8 cellular contexts compared by ENCODE assay signal in the genomic region with DNA sequence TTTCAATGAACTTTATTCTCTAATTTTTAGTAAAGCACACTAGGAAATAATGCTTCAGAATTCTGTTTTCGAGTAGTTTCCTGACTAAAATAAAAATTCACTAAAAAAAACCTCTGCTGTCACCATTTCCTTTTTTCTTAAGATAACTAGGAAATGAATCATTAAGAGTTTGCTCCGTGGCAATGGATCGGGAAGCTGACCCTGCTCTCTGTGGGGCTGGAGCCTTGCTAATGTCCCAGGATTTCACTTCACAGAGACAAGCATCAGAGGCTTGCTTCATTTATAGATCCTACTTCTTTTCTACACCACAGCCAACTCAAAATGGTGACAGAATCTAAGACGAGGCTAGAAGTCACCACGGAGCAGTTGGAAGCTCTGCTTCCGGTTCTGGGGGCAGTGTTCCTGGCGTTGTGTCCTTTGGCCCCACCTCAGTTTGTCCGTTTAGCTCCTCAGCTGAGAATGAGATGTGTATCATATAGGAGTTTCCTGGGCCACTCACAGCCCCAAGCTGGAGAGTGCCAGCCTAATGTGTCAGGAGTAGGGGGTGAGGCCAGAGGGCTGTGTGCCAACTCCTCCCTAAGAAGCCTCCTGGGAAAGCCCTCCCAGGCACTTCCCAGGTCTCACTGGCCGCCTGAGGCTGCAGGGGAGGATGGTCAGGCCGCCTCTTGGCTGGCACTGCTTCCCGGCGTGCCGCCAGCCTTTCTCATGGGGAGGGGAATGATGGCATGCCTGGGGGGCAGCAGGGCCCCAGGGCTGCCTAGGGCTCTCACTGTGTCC. TPM values are rescaled to one million over a fixed set of nuclear protein-coding genes. Genes with fewer than 3 reads are reported as not detected.
DNase-seq lines count a peak whose midpoint lies in the region; ATAC-seq and TF ChIP-seq lines count a peak whose summit lies in the region.

No MANE protein-coding gene starts in this region.

- no peaks in the 10 kb centered on the region for H3K9me3 Mint-ChIP-seq in CD4-positive, CD25-positive, alpha-beta regulatory T cell
- no peaks in the 10 kb centered on the region for H3K9me3 Mint-ChIP-seq in neural crest cell

- H3K27me3 ChIP-seq in CD4-positive, CD25-positive, alpha-beta regulatory T cell (ENCODE audit: control insufficient read depth, insufficient read depth, low read length): no peaks in the 10 kb centered on the region

- H3K4me1 Mint-ChIP-seq in CD4-positive, CD25-positive, alpha-beta regulatory T cell: peaks cover 47 to 89% (median 74%) of the 10 kb centered on the region in 4 donors
- peaks cover 43% of the 10 kb centered on the region for H3K4me1 Mint-ChIP-seq in neural crest cell

- ATAC-seq in CD4-positive, CD25-positive, alpha-beta regulatory T cell (ENCODE audit: low read depth in 2 of 2): no peak
- ATAC-seq in HG03571 (IDR thresholded peaks at IDR 0.05; ENCODE audit: unreplicated experiment) (no peak), HG03175 (IDR thresholded peaks at IDR 0.05; ENCODE audit: unreplicated experiment) (no peak), HG03520 (IDR thresholded peaks at IDR 0.05; ENCODE audit: unreplicated experiment) (no peak)

- peak overlapping the region; percentile 55 to 85 (median 65) for H3K27ac Mint-ChIP-seq in CD4-positive, CD25-positive, alpha-beta regulatory T cell
- H3K27ac Mint-ChIP-seq in neural crest cell (ENCODE audit: unreplicated experiment): peak overlapping the region; percentile 12

- H3K36me3 Mint-ChIP-seq in CD4-positive, CD25-positive, alpha-beta regulatory T cell: peaks cover 13% of the 10 kb centered on the region
- H3K36me3 Mint-ChIP-seq in neural crest cell (ENCODE audit: low read depth): no peaks in the 10 kb centered on the region

- TF ChIP-seq CTCF in neural crest cell (conservative IDR thresholded peaks at IDR 0.05): no peak

- no peak for DNase-seq in CD4-positive, CD25-positive, alpha-beta regulatory T cell
- DNase-seq in NCI-H226 (peak; percentile 97), epidermal melanocyte (ENCODE audit: insufficient read length, low spot score) (peak; percentile 38), neural crest cell (ENCODE audit: low read depth, low spot score) (no peak), NCI-H146 treated with DMSO at 0.1 percent for 48 hours (lab: John Stamatoyannopoulos, UW; ENCODE audit: unreplicated experiment) (no peak)

- peaks cover 15% of the 10 kb centered on the region for H3K36me3 ChIP-seq in CD4-positive, CD25-positive, alpha-beta regulatory T cell (ENCODE audit: control insufficient read depth, insufficient read depth, low read length)

- H3K4me3 Mint-ChIP-seq in CD4-positive, CD25-positive, alpha-beta regulatory T cell: no peak overlapping the region
- H3K4me3 Mint-ChIP-seq in neural crest cell: no peak overlapping the region

- H3K9me3 ChIP-seq in CD4-positive, CD25-positive, alpha-beta regulatory T cell (ENCODE audit: control insufficient read depth in 2 of 2, low read length in 2 of 2): no peaks in the 10 kb centered on the region

- H3K4me1 ChIP-seq in CD4-positive, CD25-positive, alpha-beta regulatory T cell (ENCODE audit: control insufficient read depth, insufficient read depth, low read length, poor library complexity, severe bottlenecking): peaks cover 52% of the 10 kb centered on the region

- H3K27ac ChIP-seq in CD4-positive, CD25-positive, alpha-beta regulatory T cell (ENCODE audit: insufficient read depth, low read length, poor library complexity, severe bottlenecking): no peak overlapping the region

- H3K4me3 ChIP-seq in CD4-positive, CD25-positive, alpha-beta regulatory T cell (ENCODE audit: low read depth, low read length): no peak overlapping the region

- no peaks in the 10 kb centered on the region for H3K27me3 Mint-ChIP-seq in CD4-positive, CD25-positive, alpha-beta regulatory T cell
- no peaks in the 10 kb centered on the region for H3K27me3 Mint-ChIP-seq in neural crest cell (ENCODE audit: low read depth)

RNA-seq across cellular contexts. Expression of a gene that starts 19.6 kb away (rescaled TPM):
- 66.5 TPM for total RNA-seq in CD4-positive, CD25-positive, alpha-beta regulatory T cell
- polyA plus RNA-seq in CD4-positive, CD25-positive, alpha-beta regulatory T cell: 1 to 10 TPM in 2 of 4 donors, under 1 TPM in 2; 0.74 to 3.2 (median 1.0) TPM
- total RNA-seq in neural crest cell: 39.3 and 41.2 TPM in 2 replicates

Comparison
In these comparisons a context has a peak if more than half of its experiments do, and no peak if none do; other contexts are left out.
1. DNase-seq: peak in NCI-H226 (single experiment) and epidermal melanocyte (single experiment); none in CD4-positive, CD25-positive, alpha-beta regulatory T cell (0 of 3), neural crest cell (single experiment) and NCI-H146 treated with DMSO at 0.1 percent for 48 hours (single experiment).